Comparison of ENCODE assay signal across 1 cellular context in the genomic region with DNA sequence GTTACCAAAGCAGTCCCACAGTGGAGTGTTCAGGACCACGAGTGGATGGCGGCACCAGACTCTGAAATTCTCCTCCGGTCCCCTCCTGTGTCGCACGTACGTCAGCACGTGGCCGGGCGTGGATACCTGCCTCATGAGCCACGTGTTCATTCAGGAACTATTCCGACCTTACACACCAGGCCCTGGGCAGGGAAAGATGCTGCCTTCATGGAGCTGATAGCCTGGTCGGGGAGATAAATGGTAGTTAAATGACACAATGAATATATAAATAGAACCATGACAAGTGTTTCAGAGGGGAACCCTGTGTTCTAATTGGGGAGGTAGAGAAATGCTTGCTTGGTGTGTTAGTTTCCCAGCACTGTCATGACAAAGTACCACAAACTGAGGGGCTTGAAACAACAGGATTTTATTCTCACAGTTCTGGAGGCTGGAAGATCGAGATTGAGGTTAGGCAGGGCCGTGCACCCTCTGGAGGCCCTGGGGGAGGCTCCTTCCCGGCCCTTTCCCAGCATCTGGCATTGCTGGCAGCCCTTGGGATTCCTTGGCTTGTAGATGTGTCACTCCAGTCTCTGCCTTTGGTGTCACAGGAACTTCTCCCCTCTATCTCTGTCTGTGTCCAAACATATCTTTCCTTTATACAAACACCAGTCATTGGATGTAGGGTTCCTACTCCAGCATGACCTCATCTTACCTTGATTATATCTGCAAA.
TF ChIP-seq lines count a peak whose summit lies in the region.

No MANE protein-coding gene starts in this region.

TF ChIP-seq in HEK293, 187 proteins besides CTCF, POLR2A, EP300 and RAD21 (continued from another document):
- TF ChIP-seq ZBTB11 (tag by site-specific recombination; conservative IDR thresholded peaks at IDR 0.05; ENCODE audit: low read depth), result 0 out of 2 replicates have a peak, but pooled peaks have one; percentile 15
- TF ChIP-seq ZNF37A (tag by site-specific recombination; IDR thresholded peaks at IDR 0.05), result no peak
- peak; percentile 57 for TF ChIP-seq ZBTB17 (tag by site-specific recombination; IDR thresholded peaks at IDR 0.05)
